14 cellular contexts compared by ENCODE assay signal in the genomic region with DNA sequence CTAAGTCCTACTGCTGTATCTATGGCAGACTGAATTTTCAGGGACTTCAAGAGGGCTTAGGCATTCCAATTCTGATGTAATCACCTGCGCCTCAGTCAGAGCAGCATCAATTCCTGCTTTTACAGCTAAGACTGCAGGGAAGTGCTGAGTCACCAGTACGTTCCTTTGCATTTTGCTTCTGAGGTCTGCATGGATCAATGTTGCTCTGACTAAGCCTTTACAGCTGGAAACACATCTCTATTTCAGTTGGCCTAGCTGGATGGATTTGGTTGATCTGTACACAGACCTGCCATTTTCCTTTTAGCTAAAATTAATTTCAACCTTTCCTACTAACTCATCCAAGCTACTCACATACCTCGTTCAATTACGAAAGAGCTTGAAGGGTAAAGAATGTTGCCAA. TPM values are rescaled to one million over a fixed set of nuclear protein-coding genes. Genes with fewer than 3 reads are reported as not detected.
DNase-seq lines count a peak whose midpoint lies in the region; ATAC-seq and TF ChIP-seq lines count a peak whose summit lies in the region.
"Had no signal": no experiment of that assay in that cellular context is flagged by ENCODE, and none has a peak within 500 bp of the region (broad histone marks: within the 10 kb centered on the region; RNA-seq: fewer than 3 reads in every experiment).

No MANE protein-coding gene starts in this region.

- no peaks in the 10 kb centered on the region for H3K9me3 Mint-ChIP-seq in MCF 10A (ENCODE audit: unreplicated experiment)
- H3K9me3 Mint-ChIP-seq: natural killer cell; T-helper 1 cell treated with Interleukin-12 subunit alpha and Interleukin-12 subunit beta and Interleukin-4 antibody, amounts not matched to agents 30 μg/mL and 1 μg/mL, for 36 hours had no signal

- H3K27me3 ChIP-seq in breast epithelium (no peaks in the 10 kb centered on the region), RWPE2 (ENCODE audit: insufficient read depth, poor library complexity, severe bottlenecking) (no peaks in the 10 kb centered on the region), ovary (no peaks in the 10 kb centered on the region)

- no peak overlapping the region for H3K27ac Mint-ChIP-seq in MCF 10A (ENCODE audit: low read depth, unreplicated experiment)
- H3K27ac Mint-ChIP-seq: B cell; natural killer cell; T-helper 1 cell treated with Interleukin-12 subunit alpha and Interleukin-12 subunit beta and Interleukin-4 antibody, amounts not matched to agents 30 μg/mL and 1 μg/mL, for 36 hours had no signal

- TF ChIP-seq EP300 in ovary (IDR thresholded peaks at IDR 0.05): no peak

- H3K4me1 Mint-ChIP-seq in MCF 10A (ENCODE audit: insufficient read depth, unreplicated experiment): peaks cover 8% of the 10 kb centered on the region
- H3K4me1 Mint-ChIP-seq: B cell had no signal

- H3K36me3 Mint-ChIP-seq in MCF 10A (ENCODE audit: insufficient read depth, unreplicated experiment): peaks cover 64% of the 10 kb centered on the region
- H3K36me3 Mint-ChIP-seq: natural killer cell had no signal

- POLR2A ChIA-PET in MCF 10A (lab: Yijun Ruan, JAX): interaction anchor here (0.6 to 0.8 kb wide), 2 partner anchors 26 to 33 kb away, joined by 3 read pairs; no protein-coding TSS in a partner anchor

- peak; percentile 48; the same call in 1 of the 3 replicates for ATAC-seq in RWPE2 (ENCODE audit: low read depth)
- ATAC-seq: natural killer cell had no signal

- H3K4me3 ChIP-seq in breast epithelium (no peak overlapping the region), RWPE2 (ENCODE audit: severe bottlenecking) (no peak overlapping the region), fibroblast of the aortic adventitia (ENCODE audit: low read depth, low read length) (no peak overlapping the region), ovary (no peak overlapping the region)

- intact Hi-C loops in MCF 10A (cut with micrococcal nuclease) (no loop called here), breast epithelium (cut with DNase I; ENCODE audit: low total_unique reads) (no loop called here), ovary (cut with DNase I) (no loop called here)

- DNase-seq in MCF 10A (ENCODE audit: unreplicated experiment): peak; percentile 71
- no peak for DNase-seq in breast epithelium (ENCODE audit: low spot score in 2 of 2)
- no peak for DNase-seq in RWPE2 (ENCODE audit: low spot score)
- DNase-seq in fibroblast of the aortic adventitia (ENCODE audit: low read depth): peak; percentile 85
- peak; percentile 39 for DNase-seq in stromal cell of bone marrow (ENCODE audit: low read depth)
- DNase-seq in activated CD8-positive, alpha-beta memory T cell treated with anti-CD3 and anti-CD28 coated beads for 24 hours: no peak
- no peak for DNase-seq in NCI-H2227 treated with DMSO at 0.1 percent for 48 hours (lab: John Stamatoyannopoulos, UW)
- DNase-seq in ovary: no peak
- DNase-seq: activated CD8-positive, alpha-beta memory T cell treated with anti-CD3 and anti-CD28 coated beads, Interleukin-2, amount 50 U/mL, for 48 hours; natural killer cell; NCI-H524; stimulated activated naive CD4-positive, alpha-beta T cell treated with Interleukin-2 at 50 U/mL for 16 hours had no signal

- CTCF ChIA-PET in MCF 10A (lab: Yijun Ruan, JAX): interaction anchor here (1.1 kb wide), 1 partner anchor 11 kb away, joined by 4 read pairs; no protein-coding TSS in a partner anchor

- no peaks in the 10 kb centered on the region for H3K27me3 Mint-ChIP-seq in MCF 10A (ENCODE audit: insufficient read depth, unreplicated experiment)
- H3K27me3 Mint-ChIP-seq: B cell had no signal

- no peaks in the 10 kb centered on the region for H3K9me3 ChIP-seq in breast epithelium
- no peaks in the 10 kb centered on the region for H3K9me3 ChIP-seq in RWPE2 (ENCODE audit: severe bottlenecking)
- H3K9me3 ChIP-seq in ovary: no peaks in the 10 kb centered on the region

- TF ChIP-seq CTCF in MCF 10A (IDR thresholded peaks at IDR 0.05; ENCODE audit: unreplicated experiment) (no peak), breast epithelium (IDR thresholded peaks at IDR 0.05) (no peak), RWPE2 (IDR thresholded peaks at IDR 0.05; ENCODE audit: poor library complexity, severe bottlenecking) (no peak), fibroblast of the aortic adventitia (IDR thresholded peaks at IDR 0.05; ENCODE audit: insufficient read depth, low read length) (no peak), ovary (IDR thresholded peaks at IDR 0.05) (no peak)

- no peak overlapping the region for H3K27ac ChIP-seq in breast epithelium
- H3K27ac ChIP-seq in RWPE2 (ENCODE audit: poor library complexity, severe bottlenecking): no peak overlapping the region
- H3K27ac ChIP-seq in ovary: no peak overlapping the region

- H3K36me3 ChIP-seq in breast epithelium (no peaks in the 10 kb centered on the region), RWPE2 (ENCODE audit: low read depth) (peaks cover 80% of the 10 kb centered on the region), ovary (no peaks in the 10 kb centered on the region)

- no peak for TF ChIP-seq POLR2A in breast epithelium (IDR thresholded peaks at IDR 0.05)
- TF ChIP-seq POLR2A in ovary (IDR thresholded peaks at IDR 0.05): no peak

- WGBS in ovary, 3 donors: 92 to 95% (median 93%) methylated on average over 4 of the region's 4 CpGs

- BruUV-seq in MCF 10A (replicated peaks; lab: Mats Ljungman, UMichigan): no TSS peak

- H3K4me3 Mint-ChIP-seq in MCF 10A (ENCODE audit: unreplicated experiment): no peak overlapping the region
- H3K4me3 Mint-ChIP-seq: B cell; natural killer cell; T-helper 1 cell treated with Interleukin-12 subunit alpha and Interleukin-12 subunit beta and Interleukin-4 antibody, amounts not matched to agents 30 μg/mL and 1 μg/mL, for 36 hours had no signal

- H3K4me1 ChIP-seq in breast epithelium: no peaks in the 10 kb centered on the region
- H3K4me1 ChIP-seq in RWPE2 (ENCODE audit: insufficient read depth, poor library complexity, severe bottlenecking): no peaks in the 10 kb centered on the region
- H3K4me1 ChIP-seq in ovary (ENCODE audit: insufficient read depth): no peaks in the 10 kb centered on the region

RNA-seq across cellular contexts. Expression of gene ETV5, which starts 51.3 kb away (rescaled TPM):
- total RNA-seq in MCF 10A (2022) (93.0 and 101 TPM in 2 replicates), breast epithelium (10 to 100 TPM in 2 of 3 donors, 1 to 10 TPM in 1; 9.1 to 19.0 (median 16.1) TPM), fibroblast of the aortic adventitia (ENCODE audit: low replicate concordance) (22.7 and 78.8 TPM in 2 replicates), ovary (10 to 100 TPM in 1 of 7 donors, 1 to 10 TPM in 6; 3.3 to 20.4 (median 6.6) TPM)
- 10 to 100 TPM in 1 of 2 donors, 1 to 10 TPM in 1; 1.8 to 10.3 TPM for polyA plus RNA-seq in ovary

Comparison
In these comparisons a context has a peak if more than half of its experiments do, and no peak if none do; other contexts are left out.
1. DNase-seq: peak in MCF 10A (single experiment), fibroblast of the aortic adventitia (single experiment) and stromal cell of bone marrow (single experiment); none in breast epithelium (0 of 2), RWPE2 (single experiment), activated CD8-positive, alpha-beta memory T cell treated with anti-CD3 and anti-CD28 coated beads for 24 hours (single experiment), NCI-H2227 treated with DMSO at 0.1 percent for 48 hours (single experiment) and ovary (0 of 5).